Comparison of ENCODE assay signal across 24 cellular contexts in the genomic region with DNA sequence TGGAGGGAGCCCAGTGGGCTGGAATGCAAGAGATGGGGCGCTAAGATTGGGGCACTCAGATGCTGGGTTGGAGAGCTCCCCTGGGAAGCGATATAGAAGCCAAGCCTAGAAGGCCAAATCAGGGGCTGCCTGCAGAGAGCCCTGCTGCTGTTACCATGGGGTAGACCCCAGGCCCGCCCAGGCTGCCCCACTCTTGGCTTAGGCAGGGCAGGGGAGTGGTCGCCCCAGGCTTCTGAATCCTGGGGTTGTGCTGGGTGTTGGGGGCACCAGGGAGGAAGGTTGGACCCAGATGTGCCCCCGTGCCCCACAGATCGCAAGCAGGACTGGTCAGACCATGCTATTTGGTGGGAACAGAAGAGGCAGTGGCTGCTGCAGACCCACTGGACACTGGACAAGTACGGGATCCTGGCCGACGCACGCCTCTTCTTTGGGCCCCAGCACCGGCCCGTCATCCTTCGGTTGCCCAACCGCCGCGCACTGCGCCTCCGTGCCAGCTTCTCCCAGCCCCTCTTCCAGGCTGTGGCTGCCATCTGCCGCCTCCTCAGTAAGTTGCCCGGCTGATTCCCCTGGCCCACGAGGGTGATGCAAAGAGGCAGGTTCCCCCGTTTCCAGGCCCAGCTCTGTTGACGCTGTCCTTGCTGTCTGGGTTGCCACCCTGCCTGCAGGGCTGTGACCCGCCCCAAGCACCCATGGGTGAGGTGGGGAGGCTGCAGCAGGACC. TPM values are rescaled to one million over a fixed set of nuclear protein-coding genes. Genes with fewer than 3 reads are reported as not detected.
DNase-seq lines count a peak whose midpoint lies in the region; ATAC-seq and TF ChIP-seq lines count a peak whose summit lies in the region.
"Had no signal": no experiment of that assay in that cellular context is flagged by ENCODE, and none has a peak within 500 bp of the region (broad histone marks: within the 10 kb centered on the region; RNA-seq: fewer than 3 reads in every experiment).

No MANE protein-coding gene starts in this region.

- TF ChIP-seq CTCF in natural killer cell (IDR thresholded peaks at IDR 0.05) (no peak), upper lobe of right lung (IDR thresholded peaks at IDR 0.05) (no peak)

- H3K36me3 ChIP-seq in upper lobe of right lung: peaks cover 7% of the 10 kb centered on the region

- DNase-seq in DMS 273 (lab: John Stamatoyannopoulos, UW; ENCODE audit: unreplicated experiment) (peak; percentile 86), DMS 273 treated with DMSO at 0.1 percent for 48 hours (lab: John Stamatoyannopoulos, UW) (no peak), natural killer cell (no peak), cerebellum (ENCODE audit: low spot score) (peak; percentile 69), upper lobe of right lung (peak; percentile 62), hypothalamus (lab: John Stamatoyannopoulos, UW) (no peak)
- DNase-seq in natural killer cell treated with Interleukin-12 subunit alpha and Interleukin-12 subunit beta and Interleukin-15 and Interleukin-18, amount 100 ng/mL, for 72 hours (ENCODE audit: low spot score): no peak
- no peak for DNase-seq in activated CD4-positive, alpha-beta T cell treated with anti-CD3 and anti-CD28 coated beads, Interleukin-2, amount 50 U/mL, for 48 hours
- DNase-seq: COR-L47; EL; kidney; lower lobe of right lung; NCI-H1105; NCI-H510A treated with DMSO at 0.1 percent for 48 hours; stimulated activated CD4-positive, alpha-beta T cell treated with anti-CD3 and anti-CD28 coated beads, Interleukin-4, amount 100 ng/mL, for 1 hour; stomach; T1000; transverse colon had no signal

- H3K4me3 ChIP-seq in upper lobe of right lung: no peak overlapping the region
- H3K4me3 ChIP-seq: lower lobe of right lung, stomach, transverse colon had no signal

- H3K27me3 Mint-ChIP-seq in natural killer cell (ENCODE audit: low read depth in 2 of 2): no peaks in the 10 kb centered on the region
- H3K27me3 Mint-ChIP-seq in natural killer cell treated with Interleukin-12 subunit alpha and Interleukin-12 subunit beta and Interleukin-15 and Interleukin-18, amount 100 ng/mL, for 72 hours: no peaks in the 10 kb centered on the region

- H3K27me3 ChIP-seq in upper lobe of right lung: no peaks in the 10 kb centered on the region
- H3K27me3 ChIP-seq: stomach, transverse colon had no signal

- peak overlapping the region; percentile 88 to 96 for H3K27ac Mint-ChIP-seq in natural killer cell
- H3K27ac Mint-ChIP-seq in natural killer cell treated with Interleukin-12 subunit alpha and Interleukin-12 subunit beta and Interleukin-15 and Interleukin-18, amount 100 ng/mL, for 72 hours: peak overlapping the region in 1 of 2 donors; percentile 97
- H3K27ac Mint-ChIP-seq: activated T-helper 1 cell treated with anti-CD3 and anti-CD28 coated beads, Interleukin-12 subunit alpha, Interleukin-12 subunit beta, Interleukin-2, Interleukin-4 antibody, amounts not matched to agents 30 ng/mL and 10 ng/mL and 1 ng/mL, durations not matched to agents 14 hours and 24 hours and 36 hours had no signal

- H3K4me3 Mint-ChIP-seq in natural killer cell: no peak overlapping the region
- H3K4me3 Mint-ChIP-seq in natural killer cell treated with Interleukin-12 subunit alpha and Interleukin-12 subunit beta and Interleukin-15 and Interleukin-18, amount 100 ng/mL, for 72 hours: no peak overlapping the region
- H3K4me3 Mint-ChIP-seq: WTC11 had no signal

- ATAC-seq in natural killer cell: no peak
- ATAC-seq in natural killer cell treated with Interleukin-12 subunit alpha and Interleukin-12 subunit beta and Interleukin-15 and Interleukin-18, amount 100 ng/mL, for 72 hours: no peak
- ATAC-seq in upper lobe of right lung: no peak
- ATAC-seq: HepG2, lower lobe of right lung, Panc1, WTC11 had no signal

- intact Hi-C loops in natural killer cell (cut with micrococcal nuclease): no loop called here
- intact Hi-C loops in upper lobe of right lung (cut with DNase I): no loop called here

- peaks cover 33% of the 10 kb centered on the region for H3K4me1 ChIP-seq in upper lobe of right lung

- H3K4me1 Mint-ChIP-seq in natural killer cell: peaks cover 30 to 55% of the 10 kb centered on the region in 2 donors
- H3K4me1 Mint-ChIP-seq in natural killer cell treated with Interleukin-12 subunit alpha and Interleukin-12 subunit beta and Interleukin-15 and Interleukin-18, amount 100 ng/mL, for 72 hours (ENCODE audit: low read depth in 2 of 2): peaks cover 27 to 49% of the 10 kb centered on the region in 2 donors
- H3K4me1 Mint-ChIP-seq: WTC11 had no signal

- H3K9me3 Mint-ChIP-seq in natural killer cell: no peaks in the 10 kb centered on the region
- H3K9me3 Mint-ChIP-seq in natural killer cell treated with Interleukin-12 subunit alpha and Interleukin-12 subunit beta and Interleukin-15 and Interleukin-18, amount 100 ng/mL, for 72 hours: no peaks in the 10 kb centered on the region
- H3K9me3 Mint-ChIP-seq: activated T-helper 1 cell treated with anti-CD3 and anti-CD28 coated beads, Interleukin-12 subunit alpha, Interleukin-12 subunit beta, Interleukin-2, Interleukin-4 antibody, amounts not matched to agents 30 ng/mL and 10 ng/mL and 1 ng/mL, durations not matched to agents 14 hours and 24 hours and 36 hours; WTC11 had no signal

- H3K27ac ChIP-seq in upper lobe of right lung: no peak overlapping the region
- H3K27ac ChIP-seq: 22Rv1, lower lobe of right lung, stomach, transverse colon had no signal

- no peaks in the 10 kb centered on the region for H3K9me3 ChIP-seq in upper lobe of right lung
- H3K9me3 ChIP-seq: lower lobe of right lung, stomach, transverse colon had no signal

- peaks cover 8% of the 10 kb centered on the region for H3K36me3 Mint-ChIP-seq in natural killer cell
- peaks cover 14% of the 10 kb centered on the region for H3K36me3 Mint-ChIP-seq in natural killer cell treated with Interleukin-12 subunit alpha and Interleukin-12 subunit beta and Interleukin-15 and Interleukin-18, amount 100 ng/mL, for 72 hours

RNA-seq across cellular contexts. Expression of a gene that starts 3.9 kb away (rescaled TPM):
- 100 to 1,000 TPM; 194 to 202 (median 196) TPM for total RNA-seq in natural killer cell
- 100 to 1,000 TPM; 249 to 276 TPM for total RNA-seq in natural killer cell treated with Interleukin-12 subunit alpha and Interleukin-12 subunit beta and Interleukin-15 and Interleukin-18, amount 100 ng/mL, for 72 hours
- 1.5 TPM for total RNA-seq in cerebellum
- total RNA-seq in upper lobe of right lung: 73.1 TPM
- total RNA-seq: H4, HepG2 had no signal

RNA-seq across cellular contexts. Expression of a gene that starts 15.5 kb away (rescaled TPM):
- total RNA-seq in natural killer cell (10 to 100 TPM; 22.7 to 30.8 (median 28.5) TPM), cerebellum (10.3 TPM), upper lobe of right lung (22.4 TPM)
- 10 to 100 TPM; 30.5 to 35.7 TPM for total RNA-seq in natural killer cell treated with Interleukin-12 subunit alpha and Interleukin-12 subunit beta and Interleukin-15 and Interleukin-18, amount 100 ng/mL, for 72 hours

RNA-seq across cellular contexts. Expression of a gene that starts 15.6 kb away (rescaled TPM):
- total RNA-seq in natural killer cell (10 to 100 TPM; 59.1 to 79.1 (median 74.8) TPM), cerebellum (12.4 TPM), upper lobe of right lung (47.8 TPM)
- 100 to 1,000 TPM in 1 of 2 donors, 10 to 100 TPM in 1; 83.6 to 120 TPM for total RNA-seq in natural killer cell treated with Interleukin-12 subunit alpha and Interleukin-12 subunit beta and Interleukin-15 and Interleukin-18, amount 100 ng/mL, for 72 hours

RNA-seq across cellular contexts. Expression of a gene that starts 19.9 kb away (rescaled TPM):
- total RNA-seq in natural killer cell: 10 to 100 TPM; 45.0 to 47.0 (median 46.6) TPM
- 10 to 100 TPM; 31.2 to 33.0 TPM for total RNA-seq in natural killer cell treated with Interleukin-12 subunit alpha and Interleukin-12 subunit beta and Interleukin-15 and Interleukin-18, amount 100 ng/mL, for 72 hours
- total RNA-seq in cerebellum: 15.7 TPM
- 36.4 TPM for total RNA-seq in upper lobe of right lung

RNA-seq across cellular contexts. Expression of a gene that starts 23.9 kb away (rescaled TPM):
- total RNA-seq in natural killer cell (10 to 100 TPM; 30.7 to 38.7 (median 37.3) TPM), cerebellum (14.2 TPM), upper lobe of right lung (172 TPM)
- 10 to 100 TPM; 38.7 to 42.3 TPM for total RNA-seq in natural killer cell treated with Interleukin-12 subunit alpha and Interleukin-12 subunit beta and Interleukin-15 and Interleukin-18, amount 100 ng/mL, for 72 hours

Comparison
In these comparisons a context has a peak if more than half of its experiments do, and no peak if none do; other contexts are left out.
1. DNase-seq: peak in DMS 273 (single experiment), cerebellum (single experiment) and upper lobe of right lung (single experiment); none in DMS 273 treated with DMSO at 0.1 percent for 48 hours (single experiment), natural killer cell (single experiment), natural killer cell treated with Interleukin-12 subunit alpha and Interleukin-12 subunit beta and Interleukin-15 and Interleukin-18, amount 100 ng/mL, for 72 hours (single experiment), activated CD4-positive, alpha-beta T cell treated with anti-CD3 and anti-CD28 coated beads, Interleukin-2, amount 50 U/mL, for 48 hours (0 of 2) and hypothalamus (0 of 51).
2. RNA of a gene that starts 3.9 kb away (total RNA-seq): 249 to 276 TPM in natural killer cell treated with Interleukin-12 subunit alpha and Interleukin-12 subunit beta and Interleukin-15 and Interleukin-18, amount 100 ng/mL, for 72 hours, 194 to 202 TPM in natural killer cell and 73.1 TPM in upper lobe of right lung (single experiment); 1.5 TPM in cerebellum (single experiment); every median in the first group is over 10 times any median in the second.